ENCODE assay signal across 8 cellular contexts in the genomic region with DNA sequence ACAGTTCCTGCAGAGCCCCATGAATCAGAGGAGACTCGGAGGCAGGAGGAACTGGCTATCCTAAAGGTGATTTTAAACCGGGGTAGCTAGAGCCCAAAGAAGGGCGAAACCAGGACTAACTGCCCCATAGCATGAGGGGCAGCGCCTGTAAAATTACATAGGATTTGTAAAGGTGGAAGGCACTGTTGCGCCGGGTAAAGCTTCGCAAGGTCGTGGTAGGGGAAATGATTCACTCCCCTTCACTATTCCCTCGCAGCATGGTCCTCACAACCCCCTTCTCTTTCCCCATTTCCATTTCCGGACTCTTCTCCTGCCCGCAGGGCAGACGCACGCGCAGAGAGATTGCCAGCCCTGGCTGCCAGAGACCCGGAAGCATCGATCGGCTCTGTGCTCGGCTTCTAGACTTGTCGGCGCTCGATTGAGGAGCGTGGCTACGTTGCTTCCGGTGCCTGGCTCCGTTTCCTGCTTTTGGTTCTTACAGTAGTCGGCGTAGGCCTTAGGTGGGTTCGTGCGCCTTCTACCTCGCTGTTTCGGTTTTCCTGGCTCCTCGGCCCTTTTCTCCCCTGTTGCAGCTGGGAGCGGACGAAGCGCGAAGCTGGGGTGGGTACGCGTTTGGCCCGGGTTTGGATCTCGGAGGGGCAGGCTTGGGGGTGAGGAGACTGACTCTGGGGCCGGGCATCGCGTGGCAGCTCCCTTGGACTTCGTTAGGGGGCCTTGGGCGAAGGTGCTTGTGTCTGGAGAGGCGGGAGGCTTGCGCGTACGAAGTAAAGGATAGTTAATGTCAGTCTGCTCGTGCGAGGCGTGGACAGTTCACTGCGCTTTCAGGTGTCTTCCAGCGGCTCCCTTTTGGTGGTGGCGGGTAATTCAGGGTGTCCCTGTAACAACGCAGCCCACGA. TPM values are rescaled to one million over a fixed set of nuclear protein-coding genes. Genes with fewer than 3 reads are reported as not detected.
DNase-seq lines count a peak whose midpoint lies in the region; ATAC-seq, FAIRE-seq and TF ChIP-seq lines count a peak whose summit lies in the region.

A gene (plus strand): TSS at position 462 of the 896 bp plus-strand sequence. CDS start 1,677 bp downstream, outside the sequence.

- peak; percentile 99 for ATAC-seq in HG02852 (IDR thresholded peaks at IDR 0.05; ENCODE audit: unreplicated experiment)
- peak; percentile 98 to 100 for ATAC-seq in left cardiac atrium
- ATAC-seq in upper lobe of right lung, result peak; percentile 100

- peak within 1 kb of the TSS; percentile 92 for H3K4me3 ChIP-seq in upper lobe of right lung

- peaks cover 10% of the 10 kb centered on the region for H3K4me1 ChIP-seq in upper lobe of right lung

- peak; percentile 97 for TF ChIP-seq POLR2A in GM12892 (IDR thresholded peaks at IDR 0.05; ENCODE audit: low read depth, low read length)

- peaks cover 18% of the 10 kb centered on the region for H3K27me3 ChIP-seq in upper lobe of right lung

- H3K27ac ChIP-seq in upper lobe of right lung, result peak within 1 kb of the TSS; percentile 83

- DNase-seq in GM12892 (ENCODE audit: insufficient read length) (peak; percentile 56), NCI-H146 (lab: John Stamatoyannopoulos, UW) (peak; percentile 96), T-helper 1 cell (peak; percentile 77 to 95 (median 84)), amniotic epithelial cell (ENCODE audit: low read depth) (peak; percentile 97), left cardiac atrium (peak; percentile 96), posterior vena cava (ENCODE audit: low spot score) (peak; percentile 98), upper lobe of right lung (peak; percentile 96)

- intact Hi-C loops in left cardiac atrium (cut with DNase I) (loop anchor here in 1 of 2 donors (10.0 kb wide), 1 partner anchor 215 kb away; no protein-coding TSS in a partner anchor), posterior vena cava (cut with DNase I) (loop anchor here in 1 of 2 donors (5.0 kb wide), 1 partner anchor 1417 kb away; no protein-coding TSS in a partner anchor), upper lobe of right lung (cut with DNase I) (no loop called here)

- TF ChIP-seq CTCF in upper lobe of right lung (IDR thresholded peaks at IDR 0.05), result no peak

- H3K36me3 ChIP-seq in upper lobe of right lung, result peaks cover 31% of the 10 kb centered on the region

- no peaks in the 10 kb centered on the region for H3K9me3 ChIP-seq in upper lobe of right lung

- peak; percentile 92 for FAIRE-seq in GM12892 (lab: Jason Lieb, UNC)

RNA-seq across cellular contexts. Expression of the gene that starts here (rescaled TPM):
- polyA plus RNA-seq in GM12892 (2012; ENCODE audit: missing spikeins), result 126 TPM
- total RNA-seq in left cardiac atrium, result 10 to 100 TPM; 31.0 to 36.5 TPM
- total RNA-seq in posterior vena cava, result 10 to 100 TPM; 37.4 to 41.5 TPM
- 39.5 TPM for total RNA-seq in upper lobe of right lung

Comparison
In these comparisons a context has a peak if more than half of its experiments do, and no peak if none do; other contexts are left out.
1. Peak in every context shown above with its lines: DNase-seq, ATAC-seq, H3K4me3 ChIP-seq and H3K27ac ChIP-seq.